In the genomic region with DNA sequence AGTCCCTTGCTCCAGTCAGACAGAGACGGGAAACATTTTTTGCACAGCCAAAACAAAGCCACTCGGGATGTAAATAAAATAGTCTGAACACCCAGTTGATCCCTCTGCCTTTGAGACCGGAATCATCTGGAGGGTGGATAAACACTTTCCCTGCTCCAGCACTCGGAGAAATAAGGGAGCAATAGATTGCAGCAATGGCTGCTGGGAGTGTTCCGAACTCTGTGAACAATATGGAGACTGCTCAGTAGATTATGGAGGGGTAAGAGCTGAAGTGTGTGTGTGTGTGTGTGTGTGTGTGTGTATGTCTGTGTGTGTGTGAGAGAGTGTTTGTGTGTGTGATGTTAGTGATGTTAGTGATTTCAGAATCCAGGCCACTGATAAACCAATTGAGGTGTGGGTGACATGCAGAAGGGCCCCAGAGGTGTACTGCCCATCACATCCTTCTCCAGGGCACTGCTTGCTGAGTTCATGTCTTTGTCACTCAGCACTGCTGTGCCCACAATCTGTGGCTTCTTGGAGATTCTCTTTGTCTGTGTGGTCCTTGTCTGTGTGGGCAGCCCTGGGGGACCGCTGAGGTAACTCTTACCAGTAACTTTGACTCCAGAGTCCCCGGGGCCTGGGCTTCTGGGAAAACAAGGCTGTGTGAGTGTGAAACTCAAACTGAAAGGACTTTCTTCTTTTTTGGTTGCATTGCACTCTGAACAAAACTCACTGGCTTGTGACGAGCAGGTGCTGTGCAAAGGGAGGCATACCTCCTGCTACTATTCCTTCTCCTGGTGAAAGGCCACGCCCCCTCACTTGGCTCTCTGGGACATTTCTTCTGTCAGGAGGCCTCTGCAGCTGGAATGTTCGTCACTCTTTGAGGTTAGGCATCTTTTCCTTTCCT, we compare ENCODE assay signal across 1 cellular context.
TF ChIP-seq lines count a peak whose summit lies in the region.

No MANE protein-coding gene starts in this region.

TF ChIP-seq in K562, 482 proteins besides CTCF, POLR2A, EP300 and RAD21:
- TF ChIP-seq YY1 (IDR thresholded peaks at IDR 0.05; ENCODE audit: borderline replicate concordance in 1 of 3, control insufficient read depth in 1 of 3, extremely low read depth in 1 of 3, insufficient read depth in 3 of 3, insufficient read length in 1 of 3, insufficient replicate concordance in 2 of 3, low read depth in 1 of 3, low read length in 2 of 3) (peak in 1 of 3 experiments; percentile 8), EHMT2 (IDR thresholded peaks at IDR 0.05) (0 out of 2 replicates have a peak, but pooled peaks have one; percentile 34), ILK (tag; IDR thresholded peaks at IDR 0.05; ENCODE audit: borderline replicate concordance, low read depth) (no peak), MCM3 (IDR thresholded peaks at IDR 0.05) (peak; percentile 43; the same call in 1 of the 2 replicates), ETV6 (IDR thresholded peaks at IDR 0.05; ENCODE audit: borderline replicate concordance in 1 of 2, low read depth in 2 of 2, low read length in 1 of 2) (no peak), ETV6 (CRISPR knock-in tag; IDR thresholded peaks at IDR 0.05; ENCODE audit: borderline replicate concordance) (no peak)
- TF ChIP-seq, protein P1, sequence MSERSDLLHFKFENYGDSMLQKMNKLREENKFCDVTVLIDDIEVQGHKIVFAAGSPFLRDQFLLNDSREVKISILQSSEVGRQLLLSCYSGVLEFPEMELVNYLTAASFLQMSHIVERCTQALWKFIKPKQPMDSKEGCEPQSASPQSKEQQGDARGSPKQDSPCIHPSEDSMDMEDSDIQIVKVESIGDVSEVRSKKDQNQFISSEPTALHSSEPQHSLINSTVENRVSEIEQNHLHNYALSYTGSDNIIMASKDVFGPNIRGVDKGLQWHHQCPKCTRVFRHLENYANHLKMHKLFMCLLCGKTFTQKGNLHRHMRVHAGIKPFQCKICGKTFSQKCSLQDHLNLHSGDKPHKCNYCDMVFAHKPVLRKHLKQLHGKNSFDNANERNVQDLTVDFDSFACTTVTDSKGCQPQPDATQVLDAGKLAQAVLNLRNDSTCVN (CRISPR knock-in tag; IDR thresholded peaks at IDR 0.05), result 0 out of 2 replicates have a peak, but pooled peaks have one; percentile 42
